Comparison of ENCODE assay signal across 1 cellular context in the genomic region with DNA sequence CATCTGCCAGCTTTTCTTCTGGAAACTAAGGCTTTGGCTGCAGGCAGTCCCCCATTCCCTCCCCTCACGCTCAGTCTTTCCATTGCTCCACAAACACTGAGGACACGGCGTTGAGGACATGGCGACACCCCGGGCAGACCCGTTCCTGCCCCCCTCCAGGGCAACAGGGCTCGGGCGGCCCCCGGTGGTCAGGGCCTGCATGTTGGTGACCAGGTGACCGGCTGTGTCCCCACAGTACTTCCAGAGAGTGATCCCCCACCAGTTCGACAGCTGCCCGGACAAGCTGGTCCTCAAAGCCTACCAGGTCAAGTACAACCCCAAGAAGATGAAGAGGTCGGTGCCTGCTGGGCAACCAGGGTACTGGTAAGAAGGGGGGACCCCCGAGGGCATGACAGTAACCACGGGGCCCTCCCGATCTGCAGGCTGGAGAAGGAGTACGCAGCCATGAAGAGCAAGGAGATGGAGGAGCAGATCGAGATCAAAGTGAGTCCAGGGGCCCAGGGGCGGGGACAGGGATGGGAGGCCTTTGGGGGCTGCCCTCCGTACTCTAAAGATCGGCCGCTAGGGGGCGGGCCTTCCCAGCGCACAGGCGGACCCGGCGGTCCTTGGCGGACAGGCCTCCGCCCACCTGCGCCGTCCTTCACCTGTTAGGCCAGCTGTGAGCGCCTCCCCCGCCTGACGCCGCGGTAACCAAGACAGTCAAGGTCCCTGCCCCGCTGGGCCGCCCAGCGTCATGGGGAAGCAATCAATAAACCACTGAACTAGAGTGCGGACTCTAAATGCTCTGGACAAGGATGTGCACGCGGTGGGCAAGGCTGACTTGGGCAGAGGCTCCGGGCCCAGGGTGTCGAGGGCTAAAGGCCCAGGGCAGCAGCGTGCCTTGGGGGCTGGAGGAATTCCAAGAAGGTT.
TF ChIP-seq lines count a peak whose summit lies in the region.

No MANE protein-coding gene starts in this region.

TF ChIP-seq in HepG2, 621 proteins besides CTCF, POLR2A, EP300 and RAD21 (continued from another document and continues in another):
- TF ChIP-seq ZBTB21 (CRISPR knock-in tag; IDR thresholded peaks at IDR 0.05) (peak; percentile 68; the same call in 1 of the 2 replicates), SPEN (CRISPR knock-in tag; IDR thresholded peaks at IDR 0.05; ENCODE audit: low read depth) (peak; percentile 97), SNAPC2 (CRISPR knock-in tag; IDR thresholded peaks at IDR 0.05) (peak; percentile 91), HOXD1 (CRISPR knock-in tag; IDR thresholded peaks at IDR 0.05) (0 out of 2 replicates have a peak, but pooled peaks have one; percentile 27), RAD51 (IDR thresholded peaks at IDR 0.05; ENCODE audit: borderline replicate concordance) (no peak), NKX3-1 (CRISPR knock-in tag; IDR thresholded peaks at IDR 0.05) (peak; percentile 63; the same call in 1 of the 2 replicates), ARID4A (CRISPR knock-in tag; IDR thresholded peaks at IDR 0.05; ENCODE audit: borderline replicate concordance) (peak; percentile 97), FOXA1 (IDR thresholded peaks at IDR 0.05) (no peak), FOXA1 (CRISPR knock-in tag; IDR thresholded peaks at IDR 0.05) (peak; percentile 63; the same call in 1 of the 2 replicates), HOXA9 (CRISPR knock-in tag; IDR thresholded peaks at IDR 0.05; ENCODE audit: borderline replicate concordance) (peak; percentile 65; the same call in 1 of the 2 replicates), E2F5 (CRISPR knock-in tag; conservative IDR thresholded peaks at IDR 0.05) (no peak), HOXA7 (CRISPR knock-in tag; IDR thresholded peaks at IDR 0.05) (no peak), HMG20A (CRISPR knock-in tag; IDR thresholded peaks at IDR 0.05; ENCODE audit: borderline replicate concordance) (0 out of 2 replicates have a peak, but pooled peaks have one; percentile 47), ZNF512B (CRISPR knock-in tag; IDR thresholded peaks at IDR 0.05; ENCODE audit: borderline replicate concordance) (no peak), ZNF496 (CRISPR knock-in tag; IDR thresholded peaks at IDR 0.05; ENCODE audit: insufficient replicate concordance) (no peak), MIXL1 (CRISPR knock-in tag; IDR thresholded peaks at IDR 0.05) (peak; percentile 80), ZFP91 (CRISPR knock-in tag; IDR thresholded peaks at IDR 0.05; ENCODE audit: borderline replicate concordance) (peak; percentile 95), ZFP36L1 (CRISPR knock-in tag; IDR thresholded peaks at IDR 0.05) (no peak), TFAP4 (IDR thresholded peaks at IDR 0.05; ENCODE audit: borderline replicate concordance, low read depth) (peak; percentile 99), ZNF562 (CRISPR knock-in tag; IDR thresholded peaks at IDR 0.05; ENCODE audit: borderline replicate concordance) (no peak), BCL3 (CRISPR knock-in tag; IDR thresholded peaks at IDR 0.05) (peak; percentile 69; the same call in 1 of the 2 replicates), WIZ (CRISPR knock-in tag; IDR thresholded peaks at IDR 0.05) (peak; percentile 91), SMAD1 (CRISPR knock-in tag; IDR thresholded peaks at IDR 0.05; ENCODE audit: borderline replicate concordance, low read depth) (0 out of 2 replicates have a peak, but pooled peaks have one; percentile 48), ZBTB42 (CRISPR knock-in tag; IDR thresholded peaks at IDR 0.05) (peak; percentile 76), SIN3A (IDR thresholded peaks at IDR 0.05; ENCODE audit: borderline replicate concordance, low read depth, low read length) (peak; percentile 95), PPARG (CRISPR knock-in tag; conservative IDR thresholded peaks at IDR 0.05) (peak; percentile 69), ZNF331 (CRISPR knock-in tag; IDR thresholded peaks at IDR 0.05) (peak; percentile 85), TRIM24 (CRISPR knock-in tag; IDR thresholded peaks at IDR 0.05) (no peak), ZNF143 (CRISPR knock-in tag; IDR thresholded peaks at IDR 0.05) (peak; percentile 24; the same call in 1 of the 2 replicates), ETV5 (CRISPR knock-in tag; IDR thresholded peaks at IDR 0.05; ENCODE audit: borderline replicate concordance) (peak; percentile 75; the same call in 1 of the 2 replicates), FOXO1 (CRISPR knock-in tag; IDR thresholded peaks at IDR 0.05) (peak; percentile 82), IKZF1 (IDR thresholded peaks at IDR 0.05) (no peak), KLF11 (CRISPR knock-in tag; IDR thresholded peaks at IDR 0.05) (peak; percentile 92), MAF1 (CRISPR knock-in tag; IDR thresholded peaks at IDR 0.05; ENCODE audit: borderline replicate concordance) (peak; percentile 94), ZNF878 (CRISPR knock-in tag; IDR thresholded peaks at IDR 0.05) (peak; percentile 91; the same call in 1 of the 2 replicates)
- TF ChIP-seq, protein P1, sequence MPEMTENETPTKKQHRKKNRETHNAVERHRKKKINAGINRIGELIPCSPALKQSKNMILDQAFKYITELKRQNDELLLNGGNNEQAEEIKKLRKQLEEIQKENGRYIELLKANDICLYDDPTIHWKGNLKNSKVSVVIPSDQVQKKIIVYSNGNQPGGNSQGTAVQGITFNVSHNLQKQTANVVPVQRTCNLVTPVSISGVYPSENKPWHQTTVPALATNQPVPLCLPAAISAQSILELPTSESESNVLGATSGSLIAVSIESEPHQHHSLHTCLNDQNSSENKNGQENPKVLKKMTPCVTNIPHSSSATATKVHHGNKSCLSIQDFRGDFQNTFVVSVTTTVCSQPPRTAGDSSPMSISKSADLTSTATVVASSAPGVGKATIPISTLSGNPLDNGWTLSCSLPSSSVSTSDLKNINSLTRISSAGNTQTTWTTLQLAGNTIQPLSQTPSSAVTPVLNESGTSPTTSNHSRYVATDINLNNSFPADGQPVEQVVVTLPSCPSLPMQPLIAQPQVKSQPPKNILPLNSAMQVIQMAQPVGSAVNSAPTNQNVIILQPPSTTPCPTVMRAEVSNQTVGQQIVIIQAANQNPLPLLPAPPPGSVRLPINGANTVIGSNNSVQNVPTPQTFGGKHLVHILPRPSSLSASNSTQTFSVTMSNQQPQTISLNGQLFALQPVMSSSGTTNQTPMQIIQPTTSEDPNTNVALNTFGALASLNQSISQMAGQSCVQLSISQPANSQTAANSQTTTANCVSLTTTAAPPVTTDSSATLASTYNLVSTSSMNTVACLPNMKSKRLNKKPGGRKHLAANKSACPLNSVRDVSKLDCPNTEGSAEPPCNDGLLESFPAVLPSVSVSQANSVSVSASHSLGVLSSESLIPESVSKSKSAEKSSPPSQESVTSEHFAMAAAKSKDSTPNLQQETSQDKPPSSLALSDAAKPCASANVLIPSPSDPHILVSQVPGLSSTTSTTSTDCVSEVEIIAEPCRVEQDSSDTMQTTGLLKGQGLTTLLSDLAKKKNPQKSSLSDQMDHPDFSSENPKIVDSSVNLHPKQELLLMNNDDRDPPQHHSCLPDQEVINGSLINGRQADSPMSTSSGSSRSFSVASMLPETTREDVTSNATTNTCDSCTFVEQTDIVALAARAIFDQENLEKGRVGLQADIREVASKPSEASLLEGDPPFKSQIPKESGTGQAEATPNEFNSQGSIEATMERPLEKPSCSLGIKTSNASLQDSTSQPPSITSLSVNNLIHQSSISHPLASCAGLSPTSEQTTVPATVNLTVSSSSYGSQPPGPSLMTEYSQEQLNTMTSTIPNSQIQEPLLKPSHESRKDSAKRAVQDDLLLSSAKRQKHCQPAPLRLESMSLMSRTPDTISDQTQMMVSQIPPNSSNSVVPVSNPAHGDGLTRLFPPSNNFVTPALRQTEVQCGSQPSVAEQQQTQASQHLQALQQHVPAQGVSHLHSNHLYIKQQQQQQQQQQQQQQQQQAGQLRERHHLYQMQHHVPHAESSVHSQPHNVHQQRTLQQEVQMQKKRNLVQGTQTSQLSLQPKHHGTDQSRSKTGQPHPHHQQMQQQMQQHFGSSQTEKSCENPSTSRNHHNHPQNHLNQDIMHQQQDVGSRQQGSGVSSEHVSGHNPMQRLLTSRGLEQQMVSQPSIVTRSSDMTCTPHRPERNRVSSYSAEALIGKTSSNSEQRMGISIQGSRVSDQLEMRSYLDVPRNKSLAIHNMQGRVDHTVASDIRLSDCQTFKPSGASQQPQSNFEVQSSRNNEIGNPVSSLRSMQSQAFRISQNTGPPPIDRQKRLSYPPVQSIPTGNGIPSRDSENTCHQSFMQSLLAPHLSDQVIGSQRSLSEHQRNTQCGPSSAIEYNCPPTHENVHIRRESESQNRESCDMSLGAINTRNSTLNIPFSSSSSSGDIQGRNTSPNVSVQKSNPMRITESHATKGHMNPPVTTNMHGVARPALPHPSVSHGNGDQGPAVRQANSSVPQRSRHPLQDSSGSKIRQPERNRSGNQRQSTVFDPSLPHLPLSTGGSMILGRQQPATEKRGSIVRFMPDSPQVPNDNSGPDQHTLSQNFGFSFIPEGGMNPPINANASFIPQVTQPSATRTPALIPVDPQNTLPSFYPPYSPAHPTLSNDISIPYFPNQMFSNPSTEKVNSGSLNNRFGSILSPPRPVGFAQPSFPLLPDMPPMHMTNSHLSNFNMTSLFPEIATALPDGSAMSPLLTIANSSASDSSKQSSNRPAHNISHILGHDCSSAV (CRISPR knock-in tag; IDR thresholded peaks at IDR 0.05; ENCODE audit: borderline replicate concordance) = no peak
